In the genomic region with DNA sequence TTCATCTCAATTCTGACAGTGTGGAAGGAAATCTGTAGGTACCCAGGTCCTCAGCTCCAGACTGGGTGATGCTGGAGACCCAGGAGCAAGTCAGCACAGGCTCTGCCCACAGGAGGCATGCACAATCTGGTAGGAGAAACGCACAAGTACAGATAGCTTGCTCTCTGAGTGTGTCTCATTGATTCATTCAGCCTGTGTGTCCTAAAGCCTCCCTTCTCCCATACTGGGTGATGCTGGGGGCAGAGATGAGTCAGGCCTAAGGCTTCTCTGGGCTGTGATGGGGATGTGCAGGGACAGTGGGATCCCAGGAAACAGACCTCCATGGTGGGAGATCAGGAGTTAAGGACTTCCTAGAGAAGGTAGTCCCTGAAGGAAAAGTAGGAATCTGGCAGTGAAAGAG, we compare ENCODE assay signal across 22 cellular contexts. TPM values are rescaled to one million over a fixed set of nuclear protein-coding genes. Genes with fewer than 3 reads are reported as not detected.
DNase-seq lines count a peak whose midpoint lies in the region; ATAC-seq and TF ChIP-seq lines count a peak whose summit lies in the region.
"Had no signal": no experiment of that assay in that cellular context is flagged by ENCODE, and none has a peak within 500 bp of the region (broad histone marks: within the 10 kb centered on the region; RNA-seq: fewer than 3 reads in every experiment).

No MANE protein-coding gene starts in this region.

- H2AFZ ChIP-seq in mesenchymal stem cell (ENCODE audit: low read depth, low read length): no peak overlapping the region
- H2AFZ ChIP-seq: GM23338 had no signal

- CTCF ChIA-PET in HEK293 (lab: Yijun Ruan, JAX): interaction anchor here (0.5 to 1.5 kb wide), 9 partner anchors 8 to 1106 kb away, joined by 3 to 9 read pairs (median 3); no protein-coding TSS in a partner anchor

- H3K9me3 ChIP-seq in HEK293 (ENCODE audit: control insufficient read depth, insufficient read depth, low read depth, low read length) (no peaks in the 10 kb centered on the region), mesenchymal stem cell (ENCODE audit: control insufficient read depth, low read length) (no peaks in the 10 kb centered on the region)
- H3K9me3 ChIP-seq: neutrophil, sigmoid colon, testis had no signal

- no peaks in the 10 kb centered on the region for H3K27me3 ChIP-seq in mesenchymal stem cell (ENCODE audit: control insufficient read depth in 1 of 2, insufficient read depth in 1 of 2, low read length in 2 of 2)
- H3K27me3 ChIP-seq: neutrophil, sigmoid colon, testis had no signal

- POLR2A ChIA-PET in HEK293 (lab: Yijun Ruan, JAX): interaction anchor here (0.5 to 2.8 kb wide), 5 partner anchors 8 to 154 kb away, joined by 3 to 10 read pairs (median 5); partner anchors contain the start of gene GSK3A

- H3K14ac ChIP-seq in mesenchymal stem cell (ENCODE audit: low read length in 2 of 2): no peak overlapping the region

- no peak overlapping the region for H3K18ac ChIP-seq in mesenchymal stem cell (ENCODE audit: low read depth in 1 of 2, low read length in 2 of 2)

- ATAC-seq in HG03039 (IDR thresholded peaks at IDR 0.05; ENCODE audit: unreplicated experiment): no peak
- ATAC-seq: GM12878; GM23338; SK-N-SH treated with all-trans-retinoic acid at 6 μM for 48 hours; stimulated activated naive CD8-positive, alpha-beta T cell treated with anti-CD3 and anti-CD28 coated beads, Interleukin-15, Interleukin-2, amounts not matched to agents 100 U/mL and 50 U/mL, for 24 hours had no signal

- H2BK12ac ChIP-seq in mesenchymal stem cell (ENCODE audit: low read length in 2 of 2): no peak overlapping the region

- no peak overlapping the region for H4K8ac ChIP-seq in mesenchymal stem cell (ENCODE audit: low read length)

- H3K4me1 ChIP-seq in HEK293 (ENCODE audit: control insufficient read depth, insufficient read depth, low read length) (no peaks in the 10 kb centered on the region), mesenchymal stem cell (ENCODE audit: control insufficient read depth, insufficient read depth, low read depth, low read length) (peaks cover 10% of the 10 kb centered on the region)
- H3K4me1 ChIP-seq: testis had no signal

- H2BK5ac ChIP-seq in mesenchymal stem cell (ENCODE audit: low read depth, low read length, poor library complexity, severe bottlenecking): no peak overlapping the region

- H3K4ac ChIP-seq in mesenchymal stem cell (ENCODE audit: low read depth in 1 of 2, low read length in 2 of 2): no peak overlapping the region

- H3K27ac ChIP-seq in HEK293 (ENCODE audit: extremely low read depth, low read depth, low read length): 0 out of 2 replicates have a peak overlapping the region, but pooled peaks have one; percentile 31
- H3K27ac ChIP-seq in mesenchymal stem cell (ENCODE audit: low read length, poor library complexity, severe bottlenecking): no peak overlapping the region
- H3K27ac ChIP-seq: HL-60, neutrophil, sigmoid colon, testis, VCaP had no signal

- no peak for TF ChIP-seq CTCF in HEK293 (tag by site-specific recombination; IDR thresholded peaks at IDR 0.05)
- no peak for TF ChIP-seq CTCF in choroid plexus epithelial cell (conservative IDR thresholded peaks at IDR 0.05; ENCODE audit: low read depth, low read length)

- H3K4me3 ChIP-seq in HEK293 (ENCODE audit: low read depth, low read length) (no peak overlapping the region), choroid plexus epithelial cell (ENCODE audit: low read depth, low read length) (no peak overlapping the region), mesenchymal stem cell (ENCODE audit: insufficient read depth in 1 of 2, low read depth in 1 of 2, low read length in 2 of 2) (no peak overlapping the region)
- H3K4me3 ChIP-seq: GM12878, GM23338, sigmoid colon, testis had no signal

- H3K36me3 ChIP-seq in HEK293 (ENCODE audit: control insufficient read depth in 2 of 2, insufficient read depth in 1 of 2, low read length in 2 of 2) (peaks cover 68 to 84% of the 10 kb centered on the region in 2 experiments), mesenchymal stem cell (ENCODE audit: control insufficient read depth in 1 of 2, insufficient read depth in 2 of 2, low read depth in 1 of 2, low read length in 2 of 2) (peaks cover 79 to 83% of the 10 kb centered on the region in 2 experiments)

- H2BK15ac ChIP-seq in mesenchymal stem cell (ENCODE audit: low read depth, poor library complexity, severe bottlenecking): no peak overlapping the region

- peaks cover 41% of the 10 kb centered on the region for H3K79me1 ChIP-seq in mesenchymal stem cell (replicated peaks; ENCODE audit: low read length, poor library complexity, severe bottlenecking)

- H2AK5ac ChIP-seq in mesenchymal stem cell (ENCODE audit: low read length, severe bottlenecking): no peak overlapping the region

- H3K4me2 ChIP-seq in mesenchymal stem cell (ENCODE audit: low read length, poor library complexity, severe bottlenecking): no peak overlapping the region
- H3K4me2 ChIP-seq: GM23338 had no signal

- 89% methylated on average over 1 of the region's 1 CpG for WGBS in mesenchymal stem cell

- H3K23ac ChIP-seq in mesenchymal stem cell (ENCODE audit: low read length in 2 of 2): no peak overlapping the region

- peak; percentile 61 for DNase-seq in EH (ENCODE audit: low read depth)
- DNase-seq in choroid plexus epithelial cell (ENCODE audit: low read depth): peak; percentile 34
- DNase-seq in mesenchymal stem cell: no peak
- no peak for DNase-seq in hepatic stellate cell (ENCODE audit: low spot score)
- DNase-seq in NOMO-1 (lab: John Stamatoyannopoulos, UW; ENCODE audit: unreplicated experiment in 2 of 2): no peak
- DNase-seq: activated CD4-positive, alpha-beta T cell treated with anti-CD3 and anti-CD28 coated beads, Interleukin-2, amount 10 ng/mL, durations not matched to agents 24 days and 14 days; activated naive CD8-positive, alpha-beta T cell treated with anti-CD3 and anti-CD28 coated beads, Interleukin-2, amount 10 ng/mL, durations not matched to agents 7 days and 5 days; CD4-positive, CD25-positive, alpha-beta regulatory T cell; mesendoderm; MV-4-11; NCI-H146; sigmoid colon; stimulated activated naive CD8-positive, alpha-beta T cell treated with anti-CD3 and anti-CD28 coated beads, Interleukin-15, Interleukin-2, amounts not matched to agents 100 U/mL and 50 U/mL, for 24 hours; testis had no signal

- no peak overlapping the region for H4K91ac ChIP-seq in mesenchymal stem cell (ENCODE audit: low read length)

- no peak overlapping the region for H2BK120ac ChIP-seq in mesenchymal stem cell (ENCODE audit: low read depth, low read length)

- H3K9ac ChIP-seq in mesenchymal stem cell (ENCODE audit: low read length): peak overlapping the region; percentile 35

TF ChIP-seq in HEK293, 187 proteins besides CTCF, POLR2A, EP300 and RAD21:
- TF ChIP-seq IKZF3 (tag by site-specific recombination; IDR thresholded peaks at IDR 0.05): 0 out of 2 replicates have a peak, but pooled peaks have one; percentile 25
- no peak for TF ChIP-seq ZNF449 (tag by site-specific recombination; IDR thresholded peaks at IDR 0.05)
- TF ChIP-seq ZNF571 (tag by site-specific recombination; IDR thresholded peaks at IDR 0.05): no peak
- TF ChIP-seq ZNF501 (tag by site-specific recombination; IDR thresholded peaks at IDR 0.05): no peak
- TF ChIP-seq ZNF112 (tag by site-specific recombination; IDR thresholded peaks at IDR 0.05): no peak
- TF ChIP-seq ZBTB17 (tag by site-specific recombination; IDR thresholded peaks at IDR 0.05): peak; percentile 62
- no peak for TF ChIP-seq ZNF629 (tag by site-specific recombination; IDR thresholded peaks at IDR 0.05)
- TF ChIP-seq ZNF311 (tag by site-specific recombination; IDR thresholded peaks at IDR 0.05; ENCODE audit: borderline replicate concordance): no peak
TF ChIP-seq in HEK293: peak in this region for 2.

RNA-seq across cellular contexts. Expression of gene ZNF526, which starts 6.8 kb away (rescaled TPM):
- polyA plus RNA-seq in mesenchymal stem cell (2013, experiment 1 of 2): 6.4 TPM
- 6.4 TPM for polyA plus RNA-seq in mesenchymal stem cell (2013, experiment 2 of 2)

RNA-seq across cellular contexts. Expression of gene DEDD2, which starts 9.4 kb away (rescaled TPM):
- polyA plus RNA-seq in mesenchymal stem cell (2013, experiment 1 of 2): 17.2 TPM
- 17.0 TPM for polyA plus RNA-seq in mesenchymal stem cell (2013, experiment 2 of 2)

RNA-seq across cellular contexts. Expression of gene GSK3A, which starts 15.5 kb away (rescaled TPM):
- 60.9 TPM for polyA plus RNA-seq in mesenchymal stem cell (2013, experiment 1 of 2)
- polyA plus RNA-seq in mesenchymal stem cell (2013, experiment 2 of 2): 57.5 TPM

RNA-seq across cellular contexts. Expression of gene ERF, which starts 28.0 kb away (rescaled TPM):
- 57.9 TPM for polyA plus RNA-seq in mesenchymal stem cell (2013, experiment 1 of 2)
- polyA plus RNA-seq in mesenchymal stem cell (2013, experiment 2 of 2): 59.6 TPM

RNA-seq across cellular contexts. Expression of gene CIC, which starts 42.2 kb away (rescaled TPM):
- 55.2 TPM for polyA plus RNA-seq in mesenchymal stem cell (2013, experiment 1 of 2)
- 52.0 TPM for polyA plus RNA-seq in mesenchymal stem cell (2013, experiment 2 of 2)

Comparison
In these comparisons a context has a peak if more than half of its experiments do, and no peak if none do; other contexts are left out.
1. DNase-seq: peak in EH (single experiment) and choroid plexus epithelial cell (single experiment); none in mesenchymal stem cell (single experiment), hepatic stellate cell (single experiment) and NOMO-1 (0 of 2).